9 cellular contexts compared by ENCODE assay signal in genomic region chr3:57060089-57060829, GRCh38. TPM values are rescaled to one million over a fixed set of nuclear protein-coding genes. Genes with fewer than 3 reads are reported as not detected.
DNase-seq lines count a peak whose midpoint lies in the region; ATAC-seq and TF ChIP-seq lines count a peak whose summit lies in the region.
"Had no signal": no experiment of that assay in that cellular context is flagged by ENCODE, and none has a peak within 500 bp of the region (broad histone marks: within the 10 kb centered on the region; RNA-seq: fewer than 3 reads in every experiment).

Gene SPATA12 (plus strand): TSS chr3:57060664. CDS start chr3:57073695, 13,031 bp downstream.

- H4K20me1 ChIP-seq in PC-9 (ENCODE audit: insufficient read depth): no peaks in the 10 kb centered on the region

- H3K27me3 ChIP-seq in PC-9 (ENCODE audit: insufficient read depth, low read depth) (no peaks in the 10 kb centered on the region), esophagus squamous epithelium (no peaks in the 10 kb centered on the region), muscle layer of colon (ENCODE audit: control insufficient read depth in 1 of 2, insufficient read depth in 2 of 2, low read length in 2 of 2) (no peaks in the 10 kb centered on the region)

- CTCF ChIA-PET in PC-9 (lab: Charles Lee): interaction anchor here (0.6 to 1.1 kb wide), 2 partner anchors 22 to 39 kb away, joined by 3 to 8 read pairs; no protein-coding TSS in a partner anchor

- ATAC-seq in HG02642 (IDR thresholded peaks at IDR 0.05; ENCODE audit: poor library complexity, unreplicated experiment): no peak

- BruUV-seq in PC-9 (replicated peaks; lab: Mats Ljungman, UMichigan): no TSS peak

- H3K4me3 ChIP-seq in PC-9 (peak within 1 kb of the TSS; percentile 12; the same call in 1 of the 2 replicates), esophagus squamous epithelium (no peak within 1 kb of the TSS), muscle layer of colon (ENCODE audit: low read depth in 1 of 2, low read length in 2 of 2) (no peak within 1 kb of the TSS)

- peak within 1 kb of the TSS; percentile 66 for H3K4me2 ChIP-seq in PC-9

- H3F3A ChIP-seq in PC-9 (ENCODE audit: insufficient read depth, low read depth): peaks cover 23% of the 10 kb centered on the region; the same call in 1 of the 2 replicates

- peak; percentile 24 to 64 for DNase-seq in SHP77 (lab: John Stamatoyannopoulos, UW)
- DNase-seq in SHP77 treated with DMSO at 0.1 percent for 48 hours (lab: John Stamatoyannopoulos, UW): no peak
- DNase-seq in PC-9: peak; percentile 94 to 97
- peak; percentile 13 for DNase-seq in esophagus squamous epithelium (lab: John Stamatoyannopoulos, UW)
- no peak for DNase-seq in OCI-M2 (lab: John Stamatoyannopoulos, UW; ENCODE audit: unreplicated experiment)
- DNase-seq in NCI-H2107 (lab: John Stamatoyannopoulos, UW): no peak

- peak within 1 kb of the TSS; percentile 96 for H3K27ac ChIP-seq in PC-9
- peak within 1 kb of the TSS; percentile 79 to 89 (median 86) for H3K27ac ChIP-seq in esophagus squamous epithelium
- peak within 1 kb of the TSS; percentile 90 for H3K27ac ChIP-seq in muscle layer of colon (ENCODE audit: low read depth, low read length)

- POLR2A ChIA-PET in PC-9 (lab: Charles Lee; ENCODE audit: unreplicated experiment): interaction anchor here (0.6 to 0.7 kb wide), 7 partner anchors 8 to 1414 kb away, joined by 3 to 15 read pairs (median 5); no protein-coding TSS in a partner anchor

- H3K9me3 ChIP-seq in PC-9 (ENCODE audit: insufficient read depth, low read depth) (no peaks in the 10 kb centered on the region), esophagus squamous epithelium (no peaks in the 10 kb centered on the region), muscle layer of colon (ENCODE audit: low read length) (no peaks in the 10 kb centered on the region)

- H3K9me2 ChIP-seq in PC-9 (ENCODE audit: insufficient read depth): no peaks in the 10 kb centered on the region

- H3K36me3 ChIP-seq in PC-9 (ENCODE audit: low read depth) (peaks cover 4% of the 10 kb centered on the region; the same call in 1 of the 2 replicates), esophagus squamous epithelium (no peaks in the 10 kb centered on the region), muscle layer of colon (ENCODE audit: insufficient read depth, low read length) (no peaks in the 10 kb centered on the region)

- no peak within 1 kb of the TSS for H2AFZ ChIP-seq in PC-9

- H3K4me1 ChIP-seq in PC-9 (replicated peaks; ENCODE audit: insufficient read depth) (peaks cover 45% of the 10 kb centered on the region), esophagus squamous epithelium (peaks cover 30 to 76% (median 53%) of the 10 kb centered on the region in 3 donors), muscle layer of colon (ENCODE audit: insufficient read depth, low read length) (peaks cover 40% of the 10 kb centered on the region)

- peak in 1 of 4 donors; percentile 17 for TF ChIP-seq POLR2A in esophagus squamous epithelium (IDR thresholded peaks at IDR 0.05)

- intact Hi-C loops in PC-9 (cut with micrococcal nuclease; ENCODE audit: unreplicated experiment) (loop anchor here (1.0 to 2.0 kb wide), 3 partner anchors 18 to 53 kb away; no protein-coding TSS in a partner anchor), esophagus squamous epithelium (cut with DNase I) (no loop called here)

- H3K9ac ChIP-seq in muscle layer of colon (ENCODE audit: low read length): peak within 1 kb of the TSS; percentile 11

- 34 to 40% methylated on average over 8 to 11 of the region's 11 CpGs for WGBS in esophagus squamous epithelium, 2 donors

- TF ChIP-seq CTCF in PC-9 (conservative IDR thresholded peaks at IDR 0.05) (no peak), esophagus squamous epithelium (IDR thresholded peaks at IDR 0.05) (no peak)

- peaks cover 61% of the 10 kb centered on the region for H3K79me2 ChIP-seq in PC-9 (ENCODE audit: low read depth)

RNA-seq across cellular contexts. Expression of gene SPATA12, which starts in this region (rescaled TPM):
- total RNA-seq in PC-9 (2021) (0.43 and 0.57 TPM in 2 replicates), esophagus squamous epithelium (under 1 TPM in 1 of 4 donors, not detected in 3; 0.09 TPM)
- total RNA-seq: temporal lobe had no signal

Comparison
In these comparisons a context has a peak if more than half of its experiments do, and no peak if none do; other contexts are left out.
1. DNase-seq: peak in SHP77 (2 of 2); none in SHP77 treated with DMSO at 0.1 percent for 48 hours (single experiment), OCI-M2 (single experiment) and NCI-H2107 (single experiment).
2. Peak in DNase-seq, H3K4me3 ChIP-seq, H3K27ac ChIP-seq and H3K4me2 ChIP-seq in PC-9; RNA of the gene not detected or under 1 TPM.
3. Peak in DNase-seq and H3K27ac ChIP-seq in esophagus squamous epithelium; RNA of the gene not detected or under 1 TPM.
4. Peak in every context shown above with its lines, with median percentiles within 50 percentile points of each other: H3K27ac ChIP-seq.